In the genomic region with DNA sequence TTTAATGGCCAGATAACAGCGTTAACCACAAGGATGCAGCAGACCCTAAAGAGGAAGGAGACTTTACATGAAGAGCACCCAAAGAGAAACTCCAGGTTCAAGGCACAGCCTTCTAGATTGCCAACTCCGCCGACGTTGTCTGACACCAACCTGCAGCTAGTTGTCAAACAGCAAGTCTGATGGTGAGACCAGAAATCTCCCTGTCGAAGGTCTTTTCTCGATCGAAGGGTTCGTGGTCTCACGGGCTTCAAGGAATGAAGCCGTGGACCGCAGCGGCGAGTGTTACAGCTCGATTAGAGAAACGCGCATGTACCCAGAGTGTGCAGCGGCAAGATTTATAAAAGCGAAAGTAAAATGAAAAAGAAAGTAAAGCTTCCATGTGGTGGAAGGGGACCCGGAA, we compare ENCODE assay signal across 1 cellular context.
TF ChIP-seq lines count a peak whose summit lies in the region.

No MANE protein-coding gene starts in this region.

TF ChIP-seq in K562, 482 proteins besides CTCF, POLR2A, EP300 and RAD21 (continued from another document and continues in another):
- TF ChIP-seq, protein P1, sequence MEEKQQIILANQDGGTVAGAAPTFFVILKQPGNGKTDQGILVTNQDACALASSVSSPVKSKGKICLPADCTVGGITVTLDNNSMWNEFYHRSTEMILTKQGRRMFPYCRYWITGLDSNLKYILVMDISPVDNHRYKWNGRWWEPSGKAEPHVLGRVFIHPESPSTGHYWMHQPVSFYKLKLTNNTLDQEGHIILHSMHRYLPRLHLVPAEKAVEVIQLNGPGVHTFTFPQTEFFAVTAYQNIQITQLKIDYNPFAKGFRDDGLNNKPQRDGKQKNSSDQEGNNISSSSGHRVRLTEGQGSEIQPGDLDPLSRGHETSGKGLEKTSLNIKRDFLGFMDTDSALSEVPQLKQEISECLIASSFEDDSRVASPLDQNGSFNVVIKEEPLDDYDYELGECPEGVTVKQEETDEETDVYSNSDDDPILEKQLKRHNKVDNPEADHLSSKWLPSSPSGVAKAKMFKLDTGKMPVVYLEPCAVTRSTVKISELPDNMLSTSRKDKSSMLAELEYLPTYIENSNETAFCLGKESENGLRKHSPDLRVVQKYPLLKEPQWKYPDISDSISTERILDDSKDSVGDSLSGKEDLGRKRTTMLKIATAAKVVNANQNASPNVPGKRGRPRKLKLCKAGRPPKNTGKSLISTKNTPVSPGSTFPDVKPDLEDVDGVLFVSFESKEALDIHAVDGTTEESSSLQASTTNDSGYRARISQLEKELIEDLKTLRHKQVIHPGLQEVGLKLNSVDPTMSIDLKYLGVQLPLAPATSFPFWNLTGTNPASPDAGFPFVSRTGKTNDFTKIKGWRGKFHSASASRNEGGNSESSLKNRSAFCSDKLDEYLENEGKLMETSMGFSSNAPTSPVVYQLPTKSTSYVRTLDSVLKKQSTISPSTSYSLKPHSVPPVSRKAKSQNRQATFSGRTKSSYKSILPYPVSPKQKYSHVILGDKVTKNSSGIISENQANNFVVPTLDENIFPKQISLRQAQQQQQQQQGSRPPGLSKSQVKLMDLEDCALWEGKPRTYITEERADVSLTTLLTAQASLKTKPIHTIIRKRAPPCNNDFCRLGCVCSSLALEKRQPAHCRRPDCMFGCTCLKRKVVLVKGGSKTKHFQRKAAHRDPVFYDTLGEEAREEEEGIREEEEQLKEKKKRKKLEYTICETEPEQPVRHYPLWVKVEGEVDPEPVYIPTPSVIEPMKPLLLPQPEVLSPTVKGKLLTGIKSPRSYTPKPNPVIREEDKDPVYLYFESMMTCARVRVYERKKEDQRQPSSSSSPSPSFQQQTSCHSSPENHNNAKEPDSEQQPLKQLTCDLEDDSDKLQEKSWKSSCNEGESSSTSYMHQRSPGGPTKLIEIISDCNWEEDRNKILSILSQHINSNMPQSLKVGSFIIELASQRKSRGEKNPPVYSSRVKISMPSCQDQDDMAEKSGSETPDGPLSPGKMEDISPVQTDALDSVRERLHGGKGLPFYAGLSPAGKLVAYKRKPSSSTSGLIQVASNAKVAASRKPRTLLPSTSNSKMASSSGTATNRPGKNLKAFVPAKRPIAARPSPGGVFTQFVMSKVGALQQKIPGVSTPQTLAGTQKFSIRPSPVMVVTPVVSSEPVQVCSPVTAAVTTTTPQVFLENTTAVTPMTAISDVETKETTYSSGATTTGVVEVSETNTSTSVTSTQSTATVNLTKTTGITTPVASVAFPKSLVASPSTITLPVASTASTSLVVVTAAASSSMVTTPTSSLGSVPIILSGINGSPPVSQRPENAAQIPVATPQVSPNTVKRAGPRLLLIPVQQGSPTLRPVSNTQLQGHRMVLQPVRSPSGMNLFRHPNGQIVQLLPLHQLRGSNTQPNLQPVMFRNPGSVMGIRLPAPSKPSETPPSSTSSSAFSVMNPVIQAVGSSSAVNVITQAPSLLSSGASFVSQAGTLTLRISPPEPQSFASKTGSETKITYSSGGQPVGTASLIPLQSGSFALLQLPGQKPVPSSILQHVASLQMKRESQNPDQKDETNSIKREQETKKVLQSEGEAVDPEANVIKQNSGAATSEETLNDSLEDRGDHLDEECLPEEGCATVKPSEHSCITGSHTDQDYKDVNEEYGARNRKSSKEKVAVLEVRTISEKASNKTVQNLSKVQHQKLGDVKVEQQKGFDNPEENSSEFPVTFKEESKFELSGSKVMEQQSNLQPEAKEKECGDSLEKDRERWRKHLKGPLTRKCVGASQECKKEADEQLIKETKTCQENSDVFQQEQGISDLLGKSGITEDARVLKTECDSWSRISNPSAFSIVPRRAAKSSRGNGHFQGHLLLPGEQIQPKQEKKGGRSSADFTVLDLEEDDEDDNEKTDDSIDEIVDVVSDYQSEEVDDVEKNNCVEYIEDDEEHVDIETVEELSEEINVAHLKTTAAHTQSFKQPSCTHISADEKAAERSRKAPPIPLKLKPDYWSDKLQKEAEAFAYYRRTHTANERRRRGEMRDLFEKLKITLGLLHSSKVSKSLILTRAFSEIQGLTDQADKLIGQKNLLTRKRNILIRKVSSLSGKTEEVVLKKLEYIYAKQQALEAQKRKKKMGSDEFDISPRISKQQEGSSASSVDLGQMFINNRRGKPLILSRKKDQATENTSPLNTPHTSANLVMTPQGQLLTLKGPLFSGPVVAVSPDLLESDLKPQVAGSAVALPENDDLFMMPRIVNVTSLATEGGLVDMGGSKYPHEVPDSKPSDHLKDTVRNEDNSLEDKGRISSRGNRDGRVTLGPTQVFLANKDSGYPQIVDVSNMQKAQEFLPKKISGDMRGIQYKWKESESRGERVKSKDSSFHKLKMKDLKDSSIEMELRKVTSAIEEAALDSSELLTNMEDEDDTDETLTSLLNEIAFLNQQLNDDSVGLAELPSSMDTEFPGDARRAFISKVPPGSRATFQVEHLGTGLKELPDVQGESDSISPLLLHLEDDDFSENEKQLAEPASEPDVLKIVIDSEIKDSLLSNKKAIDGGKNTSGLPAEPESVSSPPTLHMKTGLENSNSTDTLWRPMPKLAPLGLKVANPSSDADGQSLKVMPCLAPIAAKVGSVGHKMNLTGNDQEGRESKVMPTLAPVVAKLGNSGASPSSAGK (IDR thresholded peaks at IDR 0.05): peak; percentile 41; the same call in 1 of the 2 replicates
- TF ChIP-seq ZNF140 (CRISPR knock-in tag; IDR thresholded peaks at IDR 0.05) (no peak), RBFOX2 (IDR thresholded peaks at IDR 0.05; ENCODE audit: low read depth, low read length) (no peak), ZNF785 (CRISPR knock-in tag; IDR thresholded peaks at IDR 0.05) (no peak), ELF4 (CRISPR knock-in tag; IDR thresholded peaks at IDR 0.05) (no peak), NRF1 (conservative IDR thresholded peaks at IDR 0.05 in 1 of 2, IDR thresholded peaks at IDR 0.05 in 1 of 2) (peak; percentile 42 to 43; a peak in 2 of 4 replicates), ZNF384 (IDR thresholded peaks at IDR 0.05; ENCODE audit: low read depth, low read length) (peak; percentile 44; the same call in 1 of the 2 replicates), CTBP1 (IDR thresholded peaks at IDR 0.05; ENCODE audit: borderline replicate concordance) (0 out of 2 replicates have a peak, but pooled peaks have one; percentile 30), ZNF124 (CRISPR knock-in tag; IDR thresholded peaks at IDR 0.05) (no peak), CXXC5 (CRISPR knock-in tag; IDR thresholded peaks at IDR 0.05) (peak; percentile 57), L3MBTL2 (IDR thresholded peaks at IDR 0.05) (peak; percentile 59), ARID1B (IDR thresholded peaks at IDR 0.05) (0 out of 2 replicates have a peak, but pooled peaks have one; percentile 15), GABPA (tag; conservative IDR thresholded peaks at IDR 0.05; ENCODE audit: low read depth) (0 out of 2 replicates have a peak, but pooled peaks have one; percentile 16), ELF1 (tag; IDR thresholded peaks at IDR 0.05) (0 out of 2 replicates have a peak, but pooled peaks have one; percentile 33), NR2C2 (CRISPR knock-in tag; IDR thresholded peaks at IDR 0.05) (no peak), NR2C2 (tag; IDR thresholded peaks at IDR 0.05) (peak; percentile 47; the same call in 1 of the 2 replicates), KAT8 (IDR thresholded peaks at IDR 0.05; ENCODE audit: low read depth) (no peak), RBBP5 (IDR thresholded peaks at IDR 0.05; ENCODE audit: borderline replicate concordance, insufficient read depth, low read length, poor library complexity, severe bottlenecking) (peak; percentile 55), KLF13 (tag; IDR thresholded peaks at IDR 0.05; ENCODE audit: borderline replicate concordance, low read depth) (no peak), TCF15 (CRISPR knock-in tag; IDR thresholded peaks at IDR 0.05) (no peak), MCM5 (IDR thresholded peaks at IDR 0.05; ENCODE audit: low read depth) (no peak), GTF3C2 (IDR thresholded peaks at IDR 0.05; ENCODE audit: borderline replicate concordance, extremely low read depth, insufficient read length) (no peak), ZNF24 (IDR thresholded peaks at IDR 0.05) (no peak), CBFA2T3 (IDR thresholded peaks at IDR 0.05) (peak; percentile 32), TAL1 (IDR thresholded peaks at IDR 0.05) (peak; percentile 51; the same call in 1 of the 2 replicates), TEAD4 (IDR thresholded peaks at IDR 0.05; ENCODE audit: low read length) (0 out of 2 replicates have a peak, but pooled peaks have one; percentile 31), TEAD4 (CRISPR knock-in tag; IDR thresholded peaks at IDR 0.05; ENCODE audit: borderline replicate concordance) (no peak), PHF20 (IDR thresholded peaks at IDR 0.05; ENCODE audit: partially characterized antibody) (no peak), SMAD4 (CRISPR knock-in tag; conservative IDR thresholded peaks at IDR 0.05) (no peak), IRF2 (CRISPR knock-in tag; IDR thresholded peaks at IDR 0.05) (peak; percentile 68; the same call in 1 of the 2 replicates), MECOM (CRISPR knock-in tag; IDR thresholded peaks at IDR 0.05) (no peak)
- TF ChIP-seq, protein P2, sequence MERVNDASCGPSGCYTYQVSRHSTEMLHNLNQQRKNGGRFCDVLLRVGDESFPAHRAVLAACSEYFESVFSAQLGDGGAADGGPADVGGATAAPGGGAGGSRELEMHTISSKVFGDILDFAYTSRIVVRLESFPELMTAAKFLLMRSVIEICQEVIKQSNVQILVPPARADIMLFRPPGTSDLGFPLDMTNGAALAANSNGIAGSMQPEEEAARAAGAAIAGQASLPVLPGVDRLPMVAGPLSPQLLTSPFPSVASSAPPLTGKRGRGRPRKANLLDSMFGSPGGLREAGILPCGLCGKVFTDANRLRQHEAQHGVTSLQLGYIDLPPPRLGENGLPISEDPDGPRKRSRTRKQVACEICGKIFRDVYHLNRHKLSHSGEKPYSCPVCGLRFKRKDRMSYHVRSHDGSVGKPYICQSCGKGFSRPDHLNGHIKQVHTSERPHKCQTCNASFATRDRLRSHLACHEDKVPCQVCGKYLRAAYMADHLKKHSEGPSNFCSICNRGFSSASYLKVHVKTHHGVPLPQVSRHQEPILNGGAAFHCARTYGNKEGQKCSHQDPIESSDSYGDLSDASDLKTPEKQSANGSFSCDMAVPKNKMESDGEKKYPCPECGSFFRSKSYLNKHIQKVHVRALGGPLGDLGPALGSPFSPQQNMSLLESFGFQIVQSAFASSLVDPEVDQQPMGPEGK (CRISPR knock-in tag; IDR thresholded peaks at IDR 0.05; ENCODE audit: borderline replicate concordance): no peak
- TF ChIP-seq, protein P3, sequence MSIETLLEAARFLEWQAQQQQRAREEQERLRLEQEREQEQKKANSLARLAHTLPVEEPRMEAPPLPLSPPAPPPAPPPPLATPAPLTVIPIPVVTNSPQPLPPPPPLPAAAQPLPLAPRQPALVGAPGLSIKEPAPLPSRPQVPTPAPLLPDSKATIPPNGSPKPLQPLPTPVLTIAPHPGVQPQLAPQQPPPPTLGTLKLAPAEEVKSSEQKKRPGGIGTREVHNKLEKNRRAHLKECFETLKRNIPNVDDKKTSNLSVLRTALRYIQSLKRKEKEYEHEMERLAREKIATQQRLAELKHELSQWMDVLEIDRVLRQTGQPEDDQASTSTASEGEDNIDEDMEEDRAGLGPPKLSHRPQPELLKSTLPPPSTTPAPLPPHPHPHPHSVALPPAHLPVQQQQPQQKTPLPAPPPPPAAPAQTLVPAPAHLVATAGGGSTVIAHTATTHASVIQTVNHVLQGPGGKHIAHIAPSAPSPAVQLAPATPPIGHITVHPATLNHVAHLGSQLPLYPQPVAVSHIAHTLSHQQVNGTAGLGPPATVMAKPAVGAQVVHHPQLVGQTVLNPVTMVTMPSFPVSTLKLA (conservative IDR thresholded peaks at IDR 0.05): peak in 1 of 2 experiments; percentile 34; a peak in 1 of 4 replicates
- TF ChIP-seq, protein P4, sequence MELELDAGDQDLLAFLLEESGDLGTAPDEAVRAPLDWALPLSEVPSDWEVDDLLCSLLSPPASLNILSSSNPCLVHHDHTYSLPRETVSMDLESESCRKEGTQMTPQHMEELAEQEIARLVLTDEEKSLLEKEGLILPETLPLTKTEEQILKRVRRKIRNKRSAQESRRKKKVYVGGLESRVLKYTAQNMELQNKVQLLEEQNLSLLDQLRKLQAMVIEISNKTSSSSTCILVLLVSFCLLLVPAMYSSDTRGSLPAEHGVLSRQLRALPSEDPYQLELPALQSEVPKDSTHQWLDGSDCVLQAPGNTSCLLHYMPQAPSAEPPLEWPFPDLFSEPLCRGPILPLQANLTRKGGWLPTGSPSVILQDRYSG (tag; conservative IDR thresholded peaks at IDR 0.05; ENCODE audit: low read depth): 0 out of 2 replicates have a peak, but pooled peaks have one; percentile 54
- TF ChIP-seq, protein P5, sequence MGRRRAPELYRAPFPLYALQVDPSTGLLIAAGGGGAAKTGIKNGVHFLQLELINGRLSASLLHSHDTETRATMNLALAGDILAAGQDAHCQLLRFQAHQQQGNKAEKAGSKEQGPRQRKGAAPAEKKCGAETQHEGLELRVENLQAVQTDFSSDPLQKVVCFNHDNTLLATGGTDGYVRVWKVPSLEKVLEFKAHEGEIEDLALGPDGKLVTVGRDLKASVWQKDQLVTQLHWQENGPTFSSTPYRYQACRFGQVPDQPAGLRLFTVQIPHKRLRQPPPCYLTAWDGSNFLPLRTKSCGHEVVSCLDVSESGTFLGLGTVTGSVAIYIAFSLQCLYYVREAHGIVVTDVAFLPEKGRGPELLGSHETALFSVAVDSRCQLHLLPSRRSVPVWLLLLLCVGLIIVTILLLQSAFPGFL (CRISPR knock-in tag; IDR thresholded peaks at IDR 0.05): no peak
- TF ChIP-seq, protein P6, sequence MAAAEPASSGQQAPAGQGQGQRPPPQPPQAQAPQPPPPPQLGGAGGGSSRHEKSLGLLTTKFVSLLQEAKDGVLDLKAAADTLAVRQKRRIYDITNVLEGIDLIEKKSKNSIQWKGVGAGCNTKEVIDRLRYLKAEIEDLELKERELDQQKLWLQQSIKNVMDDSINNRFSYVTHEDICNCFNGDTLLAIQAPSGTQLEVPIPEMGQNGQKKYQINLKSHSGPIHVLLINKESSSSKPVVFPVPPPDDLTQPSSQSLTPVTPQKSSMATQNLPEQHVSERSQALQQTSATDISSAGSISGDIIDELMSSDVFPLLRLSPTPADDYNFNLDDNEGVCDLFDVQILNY (CRISPR knock-in tag; IDR thresholded peaks at IDR 0.05): peak; percentile 43; the same call in 1 of the 2 replicates
